Comparison of ENCODE assay signal across 15 cellular contexts in genomic region chr18:46283895-46284295, GRCh38.
DNase-seq lines count a peak whose midpoint lies in the region; ATAC-seq, FAIRE-seq and TF ChIP-seq lines count a peak whose summit lies in the region.
"Had no signal": no experiment of that assay in that cellular context is flagged by ENCODE, and none has a peak within 500 bp of the region (broad histone marks: within the 10 kb centered on the region; RNA-seq: fewer than 3 reads in every experiment).

No MANE protein-coding gene starts in this region.

- POLR2A ChIA-PET in HepG2 (lab: Yijun Ruan, JAX) = no interaction called here
- POLR2A ChIA-PET in GM12878 (lab: Charles Lee) = no interaction called here

- H4K20me1 ChIP-seq in HepG2 (ENCODE audit: insufficient read depth, low read length) (peaks cover 4% of the 10 kb centered on the region; the same call in 1 of the 2 replicates), GM12878 (ENCODE audit: control insufficient read depth, insufficient read depth) (no peaks in the 10 kb centered on the region)

- H3K4me2 ChIP-seq in HepG2 (ENCODE audit: low read depth, low read length) = no peak overlapping the region
- no peak overlapping the region for H3K4me2 ChIP-seq in GM12878 (ENCODE audit: control insufficient read depth, insufficient read depth)

- ATAC-seq in HepG2 (peak; percentile 21; the same call in 2 of the 3 replicates), right lobe of liver (no peak), GM12878 (peak; percentile 51), GM21528 (IDR thresholded peaks at IDR 0.05; ENCODE audit: low FRiP score, unreplicated experiment) (no peak)
- ATAC-seq: activated CD8-positive, alpha-beta T cell treated with anti-CD3 and anti-CD28 coated beads, Interleukin-2, amount 10 ng/mL, durations not matched to agents 7 days and 5 days had no signal

- TF ChIP-seq CTCF in HepG2 (CRISPR knock-in tag; IDR thresholded peaks at IDR 0.05) = no peak
- no peak for TF ChIP-seq CTCF in right lobe of liver (IDR thresholded peaks at IDR 0.05)
- TF ChIP-seq CTCF in GM12878 (IDR thresholded peaks at IDR 0.05 in 2 of 3, conservative IDR thresholded peaks at IDR 0.05 in 1 of 3; ENCODE audit: control insufficient read depth in 2 of 3, extremely low read depth in 1 of 3, insufficient read depth in 1 of 3, low read depth in 3 of 3, low read length in 3 of 3) = no peak
- no peak for TF ChIP-seq CTCF in vagina (IDR thresholded peaks at IDR 0.05)

- TF ChIP-seq POLR2A in HepG2 (IDR thresholded peaks at IDR 0.05; ENCODE audit: insufficient read depth in 1 of 2, low read depth in 2 of 2, low read length in 2 of 2) = no peak
- TF ChIP-seq POLR2A in right lobe of liver (IDR thresholded peaks at IDR 0.05) = no peak
- no peak for TF ChIP-seq POLR2A in GM12878 (IDR thresholded peaks at IDR 0.05; ENCODE audit: low read depth, low read length)
- TF ChIP-seq POLR2A in vagina (IDR thresholded peaks at IDR 0.05) = no peak

- H3K79me2 ChIP-seq in HepG2 (ENCODE audit: insufficient read depth, low read length) (no peaks in the 10 kb centered on the region), GM12878 (ENCODE audit: control insufficient read depth, insufficient read depth, low read length) (no peaks in the 10 kb centered on the region)

- SMC1A ChIA-PET in GM12878 (lab: Charles Lee; ENCODE audit: uncharacterized antibody, unreplicated experiment) = no interaction called here

- in situ Hi-C loops in HepG2 (cut with HindIII; ENCODE audit: extremely low pct_ligation_motif_present, low pct_unique_long_range_greater_than_20kb) = loop anchor here (5.0 kb wide), 2 partner anchors 198 to 373 kb away; partner anchors contain the start of gene LOXHD1
- in situ Hi-C loops in GM12878 (cut with MboI) = loop anchor here (10.0 kb wide), 1 partner anchor 201 kb away; no protein-coding TSS in a partner anchor

- no peaks in the 10 kb centered on the region for H3K9me3 ChIP-seq in HepG2 (ENCODE audit: low read length)
- no peaks in the 10 kb centered on the region for H3K9me3 ChIP-seq in right lobe of liver
- no peaks in the 10 kb centered on the region for H3K9me3 ChIP-seq in GM12878 (replicated peaks; ENCODE audit: control insufficient read depth, insufficient read depth, low read length)
- no peaks in the 10 kb centered on the region for H3K9me3 ChIP-seq in vagina
- H3K9me3 ChIP-seq: right atrium auricular region, uterus had no signal

- FAIRE-seq in HepG2 (lab: Jason Lieb, UNC) = no peak
- FAIRE-seq in GM12878 (lab: Jason Lieb, UNC) = no peak

- no peak overlapping the region for H3K27ac ChIP-seq in HepG2 (ENCODE audit: extremely low read length, insufficient read depth, low read length)
- no peak overlapping the region for H3K27ac ChIP-seq in right lobe of liver
- no peak overlapping the region for H3K27ac ChIP-seq in GM12878 (ENCODE audit: control insufficient read depth, insufficient read depth)
- no peak overlapping the region for H3K27ac ChIP-seq in vagina
- H3K27ac ChIP-seq: right atrium auricular region, uterus had no signal

- H3K9ac ChIP-seq in HepG2 (ENCODE audit: insufficient read depth, low read depth, low read length) (no peak overlapping the region), GM12878 (ENCODE audit: control insufficient read depth, insufficient read depth, low read length) (no peak overlapping the region)

- no peaks in the 10 kb centered on the region for H3K36me3 ChIP-seq in HepG2 (replicated peaks in 1 of 2; ENCODE audit: control insufficient read depth in 1 of 2, insufficient read depth in 2 of 2, low read length in 2 of 2)
- no peaks in the 10 kb centered on the region for H3K36me3 ChIP-seq in right lobe of liver
- no peaks in the 10 kb centered on the region for H3K36me3 ChIP-seq in GM12878 (ENCODE audit: control insufficient read depth in 2 of 2, insufficient read depth in 2 of 2, low read length in 1 of 2)
- H3K36me3 ChIP-seq in vagina = no peaks in the 10 kb centered on the region
- H3K36me3 ChIP-seq: right atrium auricular region, uterus had no signal

- H2AFZ ChIP-seq in HepG2 (ENCODE audit: low read length) (no peak overlapping the region), GM12878 (ENCODE audit: control insufficient read depth, low read depth, low read length) (no peak overlapping the region)

- no peak for TF ChIP-seq EP300 in HepG2 (IDR thresholded peaks at IDR 0.05; ENCODE audit: low read depth in 2 of 2, low read length in 2 of 2)
- TF ChIP-seq EP300 in HepG2 (CRISPR knock-in tag; IDR thresholded peaks at IDR 0.05; ENCODE audit: borderline replicate concordance) = no peak
- TF ChIP-seq EP300 in GM12878 (IDR thresholded peaks at IDR 0.05; ENCODE audit: borderline replicate concordance in 1 of 2, control insufficient read depth in 1 of 2, low read depth in 2 of 2, low read length in 2 of 2) = no peak

- BruUV-seq in HepG2 (replicated peaks; lab: Mats Ljungman, UMichigan) (no TSS peak), GM12878 (replicated peaks; lab: Mats Ljungman, UMichigan) (no TSS peak)

- no peak for TF ChIP-seq RAD21 in HepG2 (CRISPR knock-in tag; IDR thresholded peaks at IDR 0.05)
- TF ChIP-seq RAD21 in GM12878 (IDR thresholded peaks at IDR 0.05; ENCODE audit: insufficient read depth, low read depth, low read length) = no peak

- RAD21 ChIA-PET in GM12878 (lab: Charles Lee; ENCODE audit: unreplicated experiment) = no interaction called here

- intact Hi-C loops in HepG2 (cut with micrococcal nuclease; ENCODE audit: unreplicated experiment) = no loop called here
- intact Hi-C loops in right lobe of liver (cut with DNase I) = loop anchor here (5.0 to 10.0 kb wide), 2 partner anchors 198 to 371 kb away; partner anchors contain the start of gene LOXHD1 (in 1 of the 2)
- intact Hi-C loops in GM12878 (cut with micrococcal nuclease; ENCODE audit: unreplicated experiment) = no loop called here
- intact Hi-C loops in vagina (cut with DNase I) = loop anchor here (5.0 kb wide), 1 partner anchor 378 kb away; no protein-coding TSS in a partner anchor

- 0 out of 5 replicates have a peak, but pooled peaks cover 0 to 6% of the 10 kb centered on the region in 2 experiments for H3K27me3 ChIP-seq in HepG2 (ENCODE audit: control insufficient read depth in 1 of 2, insufficient read depth in 2 of 2, low read length in 2 of 2)
- H3K27me3 ChIP-seq in right lobe of liver = no peaks in the 10 kb centered on the region
- no peaks in the 10 kb centered on the region for H3K27me3 ChIP-seq in GM12878 (replicated peaks in 1 of 2; ENCODE audit: control insufficient read depth in 2 of 2, insufficient read depth in 2 of 2, low read length in 1 of 2)
- H3K27me3 ChIP-seq in vagina = no peaks in the 10 kb centered on the region
- H3K27me3 ChIP-seq: right atrium auricular region, uterus had no signal

- WGBS in HepG2 (ENCODE audit: low lambda C conversion rate) = 0% methylated on average over 4 of the region's 4 CpGs
- 74% methylated on average over 3 of the region's 4 CpGs for WGBS in right lobe of liver (ENCODE audit: insufficient coverage, low coverage, low lambda C conversion rate, missing lambda C conversion rate)
- 14% methylated on average over 4 of the region's 4 CpGs for WGBS in GM12878 (ENCODE audit: insufficient coverage, insufficient replicate concordance, low lambda C conversion rate, missing lambda C conversion rate)

- no peaks in the 10 kb centered on the region; the same call in 1 of the 2 replicates for H3K4me1 ChIP-seq in HepG2 (ENCODE audit: insufficient read depth, low read length)
- no peaks in the 10 kb centered on the region for H3K4me1 ChIP-seq in right lobe of liver
- H3K4me1 ChIP-seq in GM12878 (ENCODE audit: control insufficient read depth, insufficient read depth, low read length) = no peaks in the 10 kb centered on the region
- H3K4me1 ChIP-seq in vagina = no peaks in the 10 kb centered on the region
- H3K4me1 ChIP-seq: uterus had no signal

- H3K4me3 ChIP-seq in HepG2 (replicated peaks in 1 of 3; ENCODE audit: insufficient read depth in 1 of 3, low read depth in 2 of 3, low read length in 3 of 3) = no peak overlapping the region
- H3K4me3 ChIP-seq in right lobe of liver = no peak overlapping the region
- no peak overlapping the region for H3K4me3 ChIP-seq in GM12878
- H3K4me3 ChIP-seq in vagina = no peak overlapping the region
- H3K4me3 ChIP-seq: right atrium auricular region, uterus had no signal

- DNase-seq in HepG2 (ENCODE audit: low spot score) (no peak), right lobe of liver (no peak), NCI-H510A treated with DMSO at 0.1 percent for 48 hours (lab: John Stamatoyannopoulos, UW) (peak; percentile 62), GM12878 (ENCODE audit: low read depth, low spot score) (no peak), T-helper 2 cell (no peak), vagina (ENCODE audit: extremely low spot score in 2 of 2) (no peak)
- DNase-seq in activated CD4-positive, alpha-beta T cell treated with anti-CD3 and anti-CD28 coated beads for 48 hours = no peak
- DNase-seq: activated CD8-positive, alpha-beta T cell treated with anti-CD3 and anti-CD28 coated beads, Interleukin-2, amount 10 ng/mL, durations not matched to agents 7 days and 5 days; amniotic stem cell; central memory CD4-positive, alpha-beta T cell; immature natural killer cell; NCI-H1694; uterus had no signal

- CTCF ChIA-PET in HepG2 (lab: Yijun Ruan, JAX; ENCODE audit: low intra/inter-chr PET ratio, low total read pairs) = no interaction called here
- CTCF ChIA-PET in GM12878 (lab: Yijun Ruan, JAX) = interaction anchor here (5.5 kb wide), 1 partner anchor 374 kb away, joined by 60 read pairs; the partner anchor contains the start of gene LOXHD1

TF ChIP-seq in HepG2, 621 proteins besides CTCF, POLR2A, EP300 and RAD21 (continues in another document):
- TF ChIP-seq NR0B2 (CRISPR knock-in tag; IDR thresholded peaks at IDR 0.05) = no peak

Comparison
In these comparisons a context has a peak if more than half of its experiments do, and no peak if none do; other contexts are left out.
1. ATAC-seq: peak in HepG2 (single experiment) and GM12878 (single experiment); none in right lobe of liver (0 of 4) and GM21528 (single experiment).
2. intact Hi-C loops: an anchor here in right lobe of liver (5.0 to 10.0 kb wide) and vagina (5.0 kb wide); none called in HepG2 and GM12878.